ENCODE assay signal across 8 cellular contexts in genomic region chr1:94801919-94802546, GRCh38. TPM values are rescaled to one million over a fixed set of nuclear protein-coding genes. Genes with fewer than 3 reads are reported as not detected.
A peak's percentile ranks its signal among the peaks of the same experiment; 100 is the strongest.
DNase-seq lines count a peak whose midpoint lies in the region; ATAC-seq and TF ChIP-seq lines count a peak whose summit lies in the region.

No MANE protein-coding gene starts in this region.

- H3K27me3 ChIP-seq in tibial artery, result no peaks in the 10 kb centered on the region

- DNase-seq in DMS153 treated with DMSO at 0.1 percent for 48 hours (lab: John Stamatoyannopoulos, UW; ENCODE audit: unreplicated experiment) (peak; percentile 27), RPMI7951 (ENCODE audit: low read depth) (peak; percentile 90), dermis blood vessel endothelial cell (peak; percentile 78), medulla oblongata (ENCODE audit: extremely low spot score) (peak; percentile 82), tibial artery (peak in 1 of 2 donors; percentile 29)
- DNase-seq in Jurkat, Clone E6-1 (ENCODE audit: low read depth, low spot score), result peak; percentile 73
- DNase-seq in activated CD8-positive, alpha-beta memory T cell treated with anti-CD3 and anti-CD28 coated beads for 24 hours, result no peak

- peak; percentile 42 to 49 for TF ChIP-seq CTCF in tibial artery (IDR thresholded peaks at IDR 0.05)

- intact Hi-C loops in tibial artery (cut with DNase I; ENCODE audit: low total_unique reads), result loop anchor here (5.0 kb wide), 1 partner anchor 280 kb away; no protein-coding TSS in a partner anchor

- no peaks in the 10 kb centered on the region for H3K9me3 ChIP-seq in tibial artery

- peak; percentile 74 for ATAC-seq in GM21381 (IDR thresholded peaks at IDR 0.05; ENCODE audit: unreplicated experiment)

- H3K36me3 ChIP-seq in tibial artery, result no peaks in the 10 kb centered on the region

- no peak overlapping the region for H3K4me3 ChIP-seq in Jurkat, Clone E6-1 (ENCODE audit: low read length)
- peak overlapping the region; percentile 15 to 39 for H3K4me3 ChIP-seq in tibial artery

- peak overlapping the region; percentile 50 to 57 for H3K27ac ChIP-seq in tibial artery

- peaks cover 0 to 24% (median 8%) of the 10 kb centered on the region in 4 donors for H3K4me1 ChIP-seq in tibial artery

RNA-seq across cellular contexts. Expression of gene SLC44A3, which starts 18.1 kb away (rescaled TPM):
- polyA plus RNA-seq in Jurkat, Clone E6-1 (2012; ENCODE audit: insufficient read depth, insufficient read length), result not detected
- 0.98 and 1.1 TPM in 2 replicates for total RNA-seq in RPMI7951 (2014; rRNA removed; shearing (Covaris generic))
- total RNA-seq in dermis blood vessel endothelial cell, result 2.9 and 3.0 TPM in 2 replicates
